1 cellular context compared by ENCODE assay signal in the genomic region with DNA sequence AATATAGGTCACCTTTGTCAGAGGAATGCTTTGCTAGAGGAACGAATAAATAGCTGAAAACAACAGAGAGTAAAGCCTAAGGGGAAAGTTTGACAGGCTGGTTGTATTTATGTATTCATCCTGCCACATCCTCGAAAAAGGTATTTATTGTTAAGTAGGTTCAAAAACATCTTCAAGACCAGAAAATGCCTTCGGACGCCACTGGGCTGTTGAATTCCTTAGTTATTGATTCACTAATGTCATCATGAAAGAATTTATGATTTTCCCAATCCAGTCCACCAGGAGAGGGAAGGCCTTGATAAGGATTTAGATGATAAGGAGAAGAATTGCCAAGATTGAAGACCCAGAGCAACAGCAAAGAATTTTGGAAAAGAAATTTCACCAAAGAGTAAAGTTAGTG.
TF ChIP-seq lines count a peak whose summit lies in the region.

No MANE protein-coding gene starts in this region.

TF ChIP-seq in H1, 55 proteins besides CTCF, POLR2A, EP300 and RAD21:
- TF ChIP-seq BACH1 (IDR thresholded peaks at IDR 0.05; ENCODE audit: low read length), result no peak
- no peak for TF ChIP-seq GABPA (IDR thresholded peaks at IDR 0.05; ENCODE audit: borderline replicate concordance, insufficient read depth, low read length)
- TF ChIP-seq EZH2 (IDR thresholded peaks at IDR 0.05; ENCODE audit: low read depth, low read length, severe bottlenecking), result no peak
- TF ChIP-seq SRF (IDR thresholded peaks at IDR 0.05; ENCODE audit: low read depth, low read length), result no peak
- TF ChIP-seq CREB1 (IDR thresholded peaks at IDR 0.05), result no peak
- TF ChIP-seq CBX8 (IDR thresholded peaks at IDR 0.05; ENCODE audit: borderline replicate concordance, low read depth, low read length), result no peak
- no peak for TF ChIP-seq TAF1 (IDR thresholded peaks at IDR 0.05; ENCODE audit: low read depth, low read length)
- TF ChIP-seq, protein P1, sequence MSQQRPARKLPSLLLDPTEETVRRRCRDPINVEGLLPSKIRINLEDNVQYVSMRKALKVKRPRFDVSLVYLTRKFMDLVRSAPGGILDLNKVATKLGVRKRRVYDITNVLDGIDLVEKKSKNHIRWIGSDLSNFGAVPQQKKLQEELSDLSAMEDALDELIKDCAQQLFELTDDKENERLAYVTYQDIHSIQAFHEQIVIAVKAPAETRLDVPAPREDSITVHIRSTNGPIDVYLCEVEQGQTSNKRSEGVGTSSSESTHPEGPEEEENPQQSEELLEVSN (IDR thresholded peaks at IDR 0.05), result no peak
- TF ChIP-seq HDAC2 (IDR thresholded peaks at IDR 0.05; ENCODE audit: borderline replicate concordance in 1 of 2, low read depth in 2 of 2, low read length in 2 of 2), result no peak
- TF ChIP-seq YY1 (IDR thresholded peaks at IDR 0.05; ENCODE audit: low read depth, low read length), result no peak
- TF ChIP-seq JUND (IDR thresholded peaks at IDR 0.05; ENCODE audit: low read length), result no peak
- no peak for TF ChIP-seq HDAC6 (IDR thresholded peaks at IDR 0.05; ENCODE audit: low read depth, low read length)
- TF ChIP-seq CBX5 (IDR thresholded peaks at IDR 0.05; ENCODE audit: low read depth, low read length), result no peak
- no peak for TF ChIP-seq JUN (IDR thresholded peaks at IDR 0.05; ENCODE audit: low read depth, low read length)
- no peak for TF ChIP-seq RBBP5 (IDR thresholded peaks at IDR 0.05; ENCODE audit: borderline replicate concordance, low read depth, low read length)
- TF ChIP-seq, protein P2, sequence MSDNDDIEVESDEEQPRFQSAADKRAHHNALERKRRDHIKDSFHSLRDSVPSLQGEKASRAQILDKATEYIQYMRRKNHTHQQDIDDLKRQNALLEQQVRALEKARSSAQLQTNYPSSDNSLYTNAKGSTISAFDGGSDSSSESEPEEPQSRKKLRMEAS (IDR thresholded peaks at IDR 0.05), result no peak
- TF ChIP-seq CTBP2 (IDR thresholded peaks at IDR 0.05; ENCODE audit: borderline replicate concordance, insufficient read depth, insufficient read length, low read length), result no peak
- TF ChIP-seq GTF2F1 (IDR thresholded peaks at IDR 0.05; ENCODE audit: borderline replicate concordance, low read depth, low read length), result no peak
